ENCODE assay signal across 11 cellular contexts in the genomic region with DNA sequence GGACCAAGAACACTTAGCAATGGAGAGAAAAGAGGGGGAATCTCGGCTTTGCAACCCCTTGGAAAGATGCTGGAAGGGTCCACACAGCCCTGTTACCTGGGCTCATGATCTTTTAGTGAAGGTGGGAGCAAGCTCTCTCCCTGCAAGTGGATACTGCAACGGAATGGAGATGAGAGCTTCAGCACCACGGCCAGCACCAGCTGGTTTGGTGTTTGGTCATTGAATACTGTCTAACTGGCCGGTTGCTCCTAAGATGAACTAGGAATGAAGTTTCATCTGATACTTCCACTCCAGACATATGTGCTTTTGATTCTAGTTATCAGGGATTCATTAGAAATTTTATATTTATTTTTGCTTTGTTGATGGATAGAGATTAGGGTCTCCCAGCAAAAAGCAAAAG. TPM values are rescaled to one million over a fixed set of nuclear protein-coding genes. Genes with fewer than 3 reads are reported as not detected.
A peak's percentile ranks its signal among the peaks of the same experiment; 100 is the strongest.
DNase-seq lines count a peak whose midpoint lies in the region; ATAC-seq and TF ChIP-seq lines count a peak whose summit lies in the region.
"Had no signal": no experiment of that assay in that cellular context is flagged by ENCODE, and none has a peak within 500 bp of the region (broad histone marks: within the 10 kb centered on the region; RNA-seq: fewer than 3 reads in every experiment).

No MANE protein-coding gene starts in this region.

- ATAC-seq in right lobe of liver = peak in 3 of 4 donors; percentile 13 to 54 (median 44)

- peaks cover 3% of the 10 kb centered on the region; the same call in 1 of the 2 replicates for H4K20me1 ChIP-seq in PC-9 (ENCODE audit: insufficient read depth)

- no TSS peak for BruUV-seq in PC-9 (replicated peaks; lab: Mats Ljungman, UMichigan)

- CTCF ChIA-PET in PC-9 (lab: Charles Lee) = no interaction called here

- no peaks in the 10 kb centered on the region for H3F3A ChIP-seq in PC-9 (ENCODE audit: insufficient read depth, low read depth)

- no peak overlapping the region for H3K4me3 ChIP-seq in right lobe of liver
- H3K4me3 ChIP-seq in PC-9 = no peak overlapping the region

- TF ChIP-seq POLR2A in right lobe of liver (IDR thresholded peaks at IDR 0.05) = no peak

- 10% methylated on average over 3 of the region's 4 CpGs for WGBS in right lobe of liver (ENCODE audit: insufficient coverage, low coverage, low lambda C conversion rate, missing lambda C conversion rate)

- H3K36me3 ChIP-seq in right lobe of liver (no peaks in the 10 kb centered on the region), PC-9 (ENCODE audit: low read depth) (no peaks in the 10 kb centered on the region)

- no peak for TF ChIP-seq CTCF in right lobe of liver (IDR thresholded peaks at IDR 0.05)
- TF ChIP-seq CTCF in PC-9 (conservative IDR thresholded peaks at IDR 0.05) = no peak

- H3K9me2 ChIP-seq in PC-9 (ENCODE audit: insufficient read depth) = no peaks in the 10 kb centered on the region

- H3K9me3 ChIP-seq in right lobe of liver (no peaks in the 10 kb centered on the region), PC-9 (ENCODE audit: insufficient read depth, low read depth) (no peaks in the 10 kb centered on the region)

- intact Hi-C loops in right lobe of liver (cut with DNase I) (loop anchor here in 1 of 2 donors (5.0 kb wide), 1 partner anchor 271 kb away; no protein-coding TSS in a partner anchor), PC-9 (cut with micrococcal nuclease; ENCODE audit: unreplicated experiment) (loop anchor here (5.0 kb wide), 1 partner anchor 771 kb away; no protein-coding TSS in a partner anchor)

- DNase-seq in EL (peak; percentile 7), LoVo (ENCODE audit: low spot score) (peak; percentile 18), T47D (ENCODE audit: low read depth in 1 of 2, low spot score in 1 of 2) (peak; percentile 80 to 84), right lobe of liver (no peak), NCI-H1417 (lab: John Stamatoyannopoulos, UW) (no peak), NCI-H2081 (lab: John Stamatoyannopoulos, UW) (no peak), PC-9 (no peak)
- no peak for DNase-seq in stimulated activated CD4-positive, alpha-beta T cell treated with anti-CD3 and anti-CD28 coated beads, Interleukin-2, amount 100 ng/mL, for 48 hours
- DNase-seq: midbrain had no signal

- no peak overlapping the region for H3K4me2 ChIP-seq in PC-9

- POLR2A ChIA-PET in PC-9 (lab: Charles Lee; ENCODE audit: unreplicated experiment) = no interaction called here

- in situ Hi-C loops in T47D (cut with HindIII; ENCODE audit: low pct_unique_long_range_greater_than_20kb, low sequenced_read_pairs) = no loop called here

- H3K4me1 ChIP-seq in right lobe of liver (peaks cover 0 to 4% (median 0%) of the 10 kb centered on the region in 4 donors), PC-9 (replicated peaks; ENCODE audit: insufficient read depth) (no peaks in the 10 kb centered on the region)

- H3K27ac ChIP-seq in right lobe of liver (no peak overlapping the region), PC-9 (no peak overlapping the region)

- no peaks in the 10 kb centered on the region for H3K79me2 ChIP-seq in PC-9 (ENCODE audit: low read depth)

- H2AFZ ChIP-seq in PC-9 = no peak overlapping the region

- H3K27me3 ChIP-seq in right lobe of liver (no peaks in the 10 kb centered on the region), PC-9 (ENCODE audit: insufficient read depth, low read depth) (peaks cover 53% of the 10 kb centered on the region)

RNA-seq across cellular contexts. Expression of a gene that starts 16.3 kb away (rescaled TPM):
- total RNA-seq in right lobe of liver = under 1 TPM in 2 of 6 experiments, not detected in 4; 0.18 to 0.25 TPM
- not detected in 2 replicates for total RNA-seq in PC-9 (2021)
- total RNA-seq: cerebellum; T-helper 2 cell treated with Interferon-gamma antibody and Interleukin-4, amounts not matched to agents 100 ng/mL and 5 ng/mL, for 36 hours had no signal

Comparison
In these comparisons a context has a peak if more than half of its experiments do, and no peak if none do; other contexts are left out.
1. DNase-seq: peak in EL (single experiment), LoVo (single experiment) and T47D (2 of 2); none in right lobe of liver (0 of 3), stimulated activated CD4-positive, alpha-beta T cell treated with anti-CD3 and anti-CD28 coated beads, Interleukin-2, amount 100 ng/mL, for 48 hours (0 of 2), NCI-H1417 (0 of 3), NCI-H2081 (0 of 2) and PC-9 (0 of 2).